ENCODE assay signal across 12 cellular contexts in the genomic region with DNA sequence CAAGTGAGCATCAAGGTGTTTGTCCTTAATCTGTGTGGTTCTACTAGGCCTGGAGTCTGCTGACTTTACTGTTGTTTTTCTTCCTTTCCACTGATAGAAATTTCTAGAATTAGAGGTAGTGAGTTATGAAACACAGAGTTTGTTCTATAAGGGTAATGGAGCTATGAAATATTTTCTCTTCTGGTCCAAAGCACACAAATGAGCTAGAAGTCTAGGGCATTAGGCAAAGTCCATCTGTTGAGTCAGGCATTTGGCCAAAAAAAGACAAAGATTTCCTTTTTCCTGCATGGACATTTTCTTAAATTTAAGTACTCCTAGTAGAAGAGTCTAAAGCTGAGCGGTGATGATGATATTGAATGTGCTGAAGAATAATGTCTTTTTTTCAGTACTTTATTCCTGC.
DNase-seq lines count a peak whose midpoint lies in the region; ATAC-seq lines count a peak whose summit lies in the region.
"Had no signal": no experiment of that assay in that cellular context is flagged by ENCODE, and none has a peak within 500 bp of the region (broad histone marks: within the 10 kb centered on the region; RNA-seq: fewer than 3 reads in every experiment).

No MANE protein-coding gene starts in this region.

- in situ Hi-C loops in G401 (cut with HindIII; ENCODE audit: low sequenced_read_pairs) = no loop called here

- ATAC-seq in left lobe of liver (peak; percentile 32), HG03097 (IDR thresholded peaks at IDR 0.05; ENCODE audit: low FRiP score, unreplicated experiment) (no peak)
- ATAC-seq: CD8-positive, alpha-beta T cell had no signal

- DNase-seq in G401 (ENCODE audit: low spot score) = peak; percentile 78
- DNase-seq in NCI-H446 treated with DMSO at 0.1 percent for 48 hours (lab: John Stamatoyannopoulos, UW) = peak; percentile 85
- DNase-seq in cerebellum (ENCODE audit: low spot score) = peak; percentile 41
- no peak for DNase-seq in left lobe of liver (ENCODE audit: low spot score)
- no peak for DNase-seq in hippocampal formation (lab: John Stamatoyannopoulos, UW)
- DNase-seq in NCI-H345 (lab: John Stamatoyannopoulos, UW) = no peak
- DNase-seq: Calu3; CD8-positive, alpha-beta T cell; GDM1; GM23248; HCEC 1CT had no signal

Comparison
In these comparisons a context has a peak if more than half of its experiments do, and no peak if none do; other contexts are left out.
1. DNase-seq: peak in G401 (single experiment), NCI-H446 treated with DMSO at 0.1 percent for 48 hours (single experiment) and cerebellum (single experiment); none in left lobe of liver (single experiment), hippocampal formation (0 of 2) and NCI-H345 (single experiment).